In genomic region chr10:14523286-14523685, GRCh38 we compare ENCODE assay signal across 23 cellular contexts.
DNase-seq lines count a peak whose midpoint lies in the region; ATAC-seq and TF ChIP-seq lines count a peak whose summit lies in the region.
"Had no signal": no experiment of that assay in that cellular context is flagged by ENCODE, and none has a peak within 500 bp of the region (broad histone marks: within the 10 kb centered on the region; RNA-seq: fewer than 3 reads in every experiment).

No MANE protein-coding gene starts in this region.

- H3K4me1 Mint-ChIP-seq in activated naive CD4-positive, alpha-beta T cell treated with anti-CD3 and anti-CD28 coated beads, Interleukin-2, amount 50 U/mL, for 24 hours = peaks cover 48% of the 10 kb centered on the region
- H3K4me1 Mint-ChIP-seq in activated T-helper 17 cell treated with anti-CD3 and anti-CD28 coated beads, Interleukin-2, amount 50 U/mL, for 72 hours = peaks cover 38% of the 10 kb centered on the region

- peaks cover 28% of the 10 kb centered on the region for H3K36me3 Mint-ChIP-seq in activated naive CD4-positive, alpha-beta T cell treated with anti-CD3 and anti-CD28 coated beads, Interleukin-2, amount 50 U/mL, for 24 hours
- H3K36me3 Mint-ChIP-seq in activated T-helper 17 cell treated with anti-CD3 and anti-CD28 coated beads, Interleukin-2, amount 50 U/mL, for 72 hours (ENCODE audit: low read depth) = peaks cover 100% of the 10 kb centered on the region

- peaks cover 0 to 52% (median 2%) of the 10 kb centered on the region in 6 donors for H3K4me1 ChIP-seq in spleen
- H3K4me1 ChIP-seq: uterus had no signal

- no peak for TF ChIP-seq POLR2A in spleen (IDR thresholded peaks at IDR 0.05)

- 74 to 90% (median 86%) methylated on average over 10 of the region's 10 CpGs for WGBS in spleen, 5 donors

- H3K27ac ChIP-seq in substantia nigra (ENCODE audit: low read depth, low read length, poor library complexity, severe bottlenecking) (peak overlapping the region; percentile 11), spleen (no peak overlapping the region)
- H3K27ac ChIP-seq: HL-60, pancreas, uterus had no signal

- peak overlapping the region; percentile 77 for H3K27ac Mint-ChIP-seq in activated naive CD4-positive, alpha-beta T cell treated with anti-CD3 and anti-CD28 coated beads, Interleukin-2, amount 50 U/mL, for 24 hours
- H3K27ac Mint-ChIP-seq in activated T-helper 17 cell treated with anti-CD3 and anti-CD28 coated beads, Interleukin-2, amount 50 U/mL, for 72 hours = peak overlapping the region; percentile 84

- no peaks in the 10 kb centered on the region for H3K9me3 ChIP-seq in spleen
- H3K9me3 ChIP-seq: pancreas, uterus had no signal

- no peaks in the 10 kb centered on the region for H3K27me3 Mint-ChIP-seq in activated naive CD4-positive, alpha-beta T cell treated with anti-CD3 and anti-CD28 coated beads, Interleukin-2, amount 50 U/mL, for 24 hours
- no peaks in the 10 kb centered on the region for H3K27me3 Mint-ChIP-seq in activated T-helper 17 cell treated with anti-CD3 and anti-CD28 coated beads, Interleukin-2, amount 50 U/mL, for 72 hours

- H3K27me3 ChIP-seq in spleen (replicated peaks in 1 of 7) = no peaks in the 10 kb centered on the region
- H3K27me3 ChIP-seq: pancreas, uterus had no signal

- H3K9me3 Mint-ChIP-seq in activated naive CD4-positive, alpha-beta T cell treated with anti-CD3 and anti-CD28 coated beads, Interleukin-2, amount 50 U/mL, for 24 hours = no peaks in the 10 kb centered on the region
- H3K9me3 Mint-ChIP-seq in activated T-helper 17 cell treated with anti-CD3 and anti-CD28 coated beads, Interleukin-2, amount 50 U/mL, for 72 hours = no peaks in the 10 kb centered on the region
- H3K9me3 Mint-ChIP-seq: H9 had no signal

- no peak overlapping the region for H3K4me3 ChIP-seq in spleen
- H3K4me3 ChIP-seq: pancreas, uterus had no signal

- intact Hi-C loops in spleen (cut with DNase I; ENCODE audit: low total_unique reads) = no loop called here

- no peak for DNase-seq in activated naive CD4-positive, alpha-beta T cell treated with anti-CD3 and anti-CD28 coated beads, Interleukin-2, amount 50 U/mL, for 16 hours
- DNase-seq in left kidney (ENCODE audit: low read depth, low spot score) (peak; percentile 23), substantia nigra (lab: John Stamatoyannopoulos, UW) (no peak), spleen (no peak), LoVo (ENCODE audit: low spot score) (no peak), NCI-H774 (lab: John Stamatoyannopoulos, UW) (no peak)
- DNase-seq: activated CD8-positive, alpha-beta memory T cell treated with anti-CD3 and anti-CD28 coated beads for 24 hours; activated effector memory CD4-positive, alpha-beta T cell treated with Interleukin-2 at 50 U/mL for 16 hours; COR-L47; cortex of kidney; EL; H9; left cardiac atrium; NCI-H187 treated with DMSO at 0.1 percent for 48 hours; NCI-H345; NK-92 treated with Interleukin-12 subunit alpha and Interleukin-12 subunit beta, amount 100 ng/mL, for 24 hours; pancreas; RPMI8226; stimulated activated CD4-positive, alpha-beta T cell treated with anti-CD3 and anti-CD28 coated beads, Interleukin-2, amount 100 ng/mL, for 24 hours; uterus had no signal

- peak; percentile 51 for ATAC-seq in activated T-helper 17 cell treated with anti-CD3 and anti-CD28 coated beads, Interleukin-2, amount 50 U/mL, for 72 hours (replicated peaks)
- ATAC-seq: left cardiac atrium had no signal

- H3K4me3 Mint-ChIP-seq in activated naive CD4-positive, alpha-beta T cell treated with anti-CD3 and anti-CD28 coated beads, Interleukin-2, amount 50 U/mL, for 24 hours = no peak overlapping the region
- peak overlapping the region; percentile 56 for H3K4me3 Mint-ChIP-seq in activated T-helper 17 cell treated with anti-CD3 and anti-CD28 coated beads, Interleukin-2, amount 50 U/mL, for 72 hours
- H3K4me3 Mint-ChIP-seq: H9 had no signal

- TF ChIP-seq CTCF in spleen (IDR thresholded peaks at IDR 0.05 in 8 of 11, conservative IDR thresholded peaks at IDR 0.05 in 3 of 11) = no peak

- peaks cover 0 to 88% (median 46%) of the 10 kb centered on the region in 6 donors for H3K36me3 ChIP-seq in spleen
- H3K36me3 ChIP-seq: uterus had no signal
